1 cellular context compared by ENCODE assay signal in genomic region chr5:154038241-154038603, GRCh38.
TF ChIP-seq lines count a peak whose summit lies in the region.

No MANE protein-coding gene starts in this region.

TF ChIP-seq in WTC11, 78 proteins besides CTCF, POLR2A, EP300 and RAD21 (continued from another document):
- TF ChIP-seq E2F1 (CRISPR knock-in tag; IDR thresholded peaks at IDR 0.05) (no peak), ZBTB43 (CRISPR knock-in tag; IDR thresholded peaks at IDR 0.05) (no peak)
